Comparison of ENCODE assay signal across 8 cellular contexts in the genomic region with DNA sequence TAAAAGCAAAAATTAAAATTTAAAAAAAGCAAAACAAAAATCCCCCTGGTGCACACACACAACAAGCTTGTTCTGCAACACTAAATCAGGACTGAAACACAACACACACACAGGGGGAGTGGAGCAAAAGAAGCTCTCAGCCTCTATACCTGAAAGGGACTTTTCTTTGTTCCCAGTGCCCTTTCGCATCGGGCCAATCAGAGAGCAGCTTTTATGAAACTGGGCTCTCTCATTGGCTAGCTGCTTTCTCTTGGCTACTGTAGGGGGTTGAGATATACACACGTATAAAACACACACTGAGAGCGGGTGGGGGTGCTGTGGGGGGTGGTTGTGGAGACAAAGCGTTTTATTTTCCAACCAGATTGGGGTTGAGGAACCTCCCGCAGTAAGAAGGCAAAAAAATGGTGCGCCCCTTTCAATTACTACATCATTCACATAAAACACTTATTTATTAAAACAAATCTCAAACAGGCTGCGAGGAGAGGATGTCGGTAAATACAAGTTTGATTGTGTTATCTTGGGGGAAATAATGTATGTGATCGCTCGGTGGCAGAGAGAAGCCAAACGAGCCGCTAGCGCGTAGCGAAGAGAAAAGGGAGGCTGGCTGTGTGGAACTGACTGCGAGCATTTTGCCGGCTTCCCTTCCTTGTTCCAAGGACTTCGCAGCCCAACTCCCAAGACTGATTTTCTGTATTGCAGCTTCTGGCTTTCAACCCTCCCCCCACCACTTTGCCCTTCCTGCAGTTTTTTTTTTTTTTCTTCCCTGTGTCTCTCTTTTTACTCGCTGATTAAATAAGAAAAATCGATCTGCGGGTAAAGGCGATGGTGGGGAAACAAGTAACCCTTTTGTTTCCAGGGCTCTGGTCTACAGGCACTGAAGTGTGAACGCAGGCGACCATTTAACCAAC. TPM values are rescaled to one million over a fixed set of nuclear protein-coding genes. Genes with fewer than 3 reads are reported as not detected.
DNase-seq lines count a peak whose midpoint lies in the region; ATAC-seq and TF ChIP-seq lines count a peak whose summit lies in the region.

No MANE protein-coding gene starts in this region.

- no peaks in the 10 kb centered on the region for H3K9me2 ChIP-seq in PC-3 (replicated peaks; ENCODE audit: low read length)

- peak; percentile 89 for ATAC-seq in GM21737 (IDR thresholded peaks at IDR 0.05; ENCODE audit: unreplicated experiment)
- peak; percentile 86 for ATAC-seq in PC-3

- CTCF ChIA-PET in PC-3 (lab: Charles Lee) = interaction anchor here (0.6 to 0.9 kb wide), 5 partner anchors 10 to 661 kb away, joined by 3 to 13 read pairs (median 5); no protein-coding TSS in a partner anchor

- DNase-seq in GM12864 (ENCODE audit: low read depth) (peak; percentile 95), HuH-7.5 (ENCODE audit: low spot score) (peak; percentile 59), PC-3 (peak; percentile 88), choroid plexus epithelial cell (ENCODE audit: low read depth) (peak; percentile 96), iris pigment epithelial cell (ENCODE audit: low read depth) (peak; percentile 92)
- no peak for DNase-seq in central memory CD4-positive, alpha-beta T cell

- H4K20me1 ChIP-seq in PC-3 (ENCODE audit: low read length) = no peaks in the 10 kb centered on the region

- no peaks in the 10 kb centered on the region for H3K27me3 ChIP-seq in PC-3 (ENCODE audit: low read length)

- TF ChIP-seq CTCF in GM12864 (IDR thresholded peaks at IDR 0.05; ENCODE audit: low read depth, low read length, missing control alignments) (no peak), PC-3 (conservative IDR thresholded peaks at IDR 0.05; ENCODE audit: low read depth, low read length) (no peak), choroid plexus epithelial cell (conservative IDR thresholded peaks at IDR 0.05; ENCODE audit: low read depth, low read length) (no peak)

- H3K79me2 ChIP-seq in PC-3 (ENCODE audit: low read length) = no peaks in the 10 kb centered on the region

- H3K4me2 ChIP-seq in PC-3 (ENCODE audit: low read length) = peak overlapping the region; percentile 99

- intact Hi-C loops in PC-3 (cut with micrococcal nuclease) = loop anchor here (1.0 to 10.0 kb wide), 9 partner anchors 138 to 1386 kb away; no protein-coding TSS in a partner anchor

- peak overlapping the region; percentile 67 for H3K9ac ChIP-seq in PC-3 (ENCODE audit: low read length)

- peaks cover 26% of the 10 kb centered on the region for H3K4me1 ChIP-seq in PC-3 (ENCODE audit: insufficient read depth, low read length)

- H3K4me3 ChIP-seq in GM12864 (ENCODE audit: low read depth, low read length) (peak overlapping the region; percentile 70), PC-3 (ENCODE audit: low read length) (peak overlapping the region; percentile 89), choroid plexus epithelial cell (ENCODE audit: low read depth, low read length) (peak overlapping the region; percentile 80), skin epidermis (peak overlapping the region; percentile 28 to 54 (median 38))

- BruUV-seq in PC-3 (replicated peaks; lab: Mats Ljungman, UMichigan) = TSS peak; percentile 87

- no peaks in the 10 kb centered on the region for H3K9me3 ChIP-seq in PC-3 (ENCODE audit: low read length)

- H3K36me3 ChIP-seq in PC-3 (ENCODE audit: low read depth, low read length) = no peaks in the 10 kb centered on the region

- H2AFZ ChIP-seq in PC-3 (ENCODE audit: low read length) = peak overlapping the region; percentile 99

- H3K27ac ChIP-seq in PC-3 (ENCODE audit: low read length) = peak overlapping the region; percentile 58
- H3K27ac ChIP-seq in skin epidermis = peak overlapping the region in 20 of 21 experiments; percentile 32 to 89 (median 80)

- no peaks in the 10 kb centered on the region for H3F3A ChIP-seq in PC-3 (ENCODE audit: low read length, unreplicated experiment)

- POLR2A ChIA-PET in PC-3 (lab: Charles Lee; ENCODE audit: unreplicated experiment) = interaction anchor here (0.5 to 0.7 kb wide), 3 partner anchors 231 to 1698 kb away, joined by 3 to 15 read pairs (median 3); no protein-coding TSS in a partner anchor

RNA-seq across cellular contexts. Expression of a gene that starts 2.5 kb away (rescaled TPM):
- total RNA-seq in PC-3 (2014; rRNA removed) = 0.95 and 1.2 TPM in 2 replicates

Comparison
In these comparisons a context has a peak if more than half of its experiments do, and no peak if none do; other contexts are left out.
1. H3K4me3 ChIP-seq: peak in every context shown above with its lines; median percentile 89 in PC-3; 80 in choroid plexus epithelial cell; 70 in GM12864; 38 in skin epidermis.